In the genomic region with DNA sequence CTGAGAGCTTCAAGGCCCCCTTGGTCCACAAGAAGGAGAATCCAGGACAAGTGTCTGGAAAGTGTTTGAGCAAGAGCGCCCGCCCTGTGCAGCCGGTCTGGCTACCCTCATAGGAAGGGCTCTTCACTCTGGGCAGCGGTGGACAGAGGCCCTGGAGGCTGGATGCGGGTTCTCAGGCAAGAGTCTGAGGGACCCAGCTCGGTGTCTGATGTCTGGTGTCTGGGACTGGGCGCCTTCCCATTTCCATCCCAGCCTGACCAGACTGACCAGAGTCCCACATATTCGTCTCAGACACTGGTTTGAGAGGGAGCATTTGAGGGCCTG, we compare ENCODE assay signal across 1 cellular context.
TF ChIP-seq lines count a peak whose summit lies in the region.

No MANE protein-coding gene starts in this region.

TF ChIP-seq in K562, 482 proteins besides CTCF, POLR2A, EP300 and RAD21:
- TF ChIP-seq ZNF133 (CRISPR knock-in tag; IDR thresholded peaks at IDR 0.05) (no peak), ERF (CRISPR knock-in tag; IDR thresholded peaks at IDR 0.05) (no peak), MCM2 (IDR thresholded peaks at IDR 0.05; ENCODE audit: low read depth) (no peak), STAT5B (CRISPR knock-in tag; IDR thresholded peaks at IDR 0.05) (no peak)
- TF ChIP-seq, protein P1, sequence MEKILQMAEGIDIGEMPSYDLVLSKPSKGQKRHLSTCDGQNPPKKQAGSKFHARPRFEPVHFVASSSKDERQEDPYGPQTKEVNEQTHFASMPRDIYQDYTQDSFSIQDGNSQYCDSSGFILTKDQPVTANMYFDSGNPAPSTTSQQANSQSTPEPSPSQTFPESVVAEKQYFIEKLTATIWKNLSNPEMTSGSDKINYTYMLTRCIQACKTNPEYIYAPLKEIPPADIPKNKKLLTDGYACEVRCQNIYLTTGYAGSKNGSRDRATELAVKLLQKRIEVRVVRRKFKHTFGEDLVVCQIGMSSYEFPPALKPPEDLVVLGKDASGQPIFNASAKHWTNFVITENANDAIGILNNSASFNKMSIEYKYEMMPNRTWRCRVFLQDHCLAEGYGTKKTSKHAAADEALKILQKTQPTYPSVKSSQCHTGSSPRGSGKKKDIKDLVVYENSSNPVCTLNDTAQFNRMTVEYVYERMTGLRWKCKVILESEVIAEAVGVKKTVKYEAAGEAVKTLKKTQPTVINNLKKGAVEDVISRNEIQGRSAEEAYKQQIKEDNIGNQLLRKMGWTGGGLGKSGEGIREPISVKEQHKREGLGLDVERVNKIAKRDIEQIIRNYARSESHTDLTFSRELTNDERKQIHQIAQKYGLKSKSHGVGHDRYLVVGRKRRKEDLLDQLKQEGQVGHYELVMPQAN (IDR thresholded peaks at IDR 0.05; ENCODE audit: borderline replicate concordance): no peak
- TF ChIP-seq, protein P2, sequence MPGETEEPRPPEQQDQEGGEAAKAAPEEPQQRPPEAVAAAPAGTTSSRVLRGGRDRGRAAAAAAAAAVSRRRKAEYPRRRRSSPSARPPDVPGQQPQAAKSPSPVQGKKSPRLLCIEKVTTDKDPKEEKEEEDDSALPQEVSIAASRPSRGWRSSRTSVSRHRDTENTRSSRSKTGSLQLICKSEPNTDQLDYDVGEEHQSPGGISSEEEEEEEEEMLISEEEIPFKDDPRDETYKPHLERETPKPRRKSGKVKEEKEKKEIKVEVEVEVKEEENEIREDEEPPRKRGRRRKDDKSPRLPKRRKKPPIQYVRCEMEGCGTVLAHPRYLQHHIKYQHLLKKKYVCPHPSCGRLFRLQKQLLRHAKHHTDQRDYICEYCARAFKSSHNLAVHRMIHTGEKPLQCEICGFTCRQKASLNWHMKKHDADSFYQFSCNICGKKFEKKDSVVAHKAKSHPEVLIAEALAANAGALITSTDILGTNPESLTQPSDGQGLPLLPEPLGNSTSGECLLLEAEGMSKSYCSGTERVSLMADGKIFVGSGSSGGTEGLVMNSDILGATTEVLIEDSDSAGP (CRISPR knock-in tag; IDR thresholded peaks at IDR 0.05): no peak
TF ChIP-seq in K562: peak in this region for 0.
